12 cellular contexts compared by ENCODE assay signal in the genomic region with DNA sequence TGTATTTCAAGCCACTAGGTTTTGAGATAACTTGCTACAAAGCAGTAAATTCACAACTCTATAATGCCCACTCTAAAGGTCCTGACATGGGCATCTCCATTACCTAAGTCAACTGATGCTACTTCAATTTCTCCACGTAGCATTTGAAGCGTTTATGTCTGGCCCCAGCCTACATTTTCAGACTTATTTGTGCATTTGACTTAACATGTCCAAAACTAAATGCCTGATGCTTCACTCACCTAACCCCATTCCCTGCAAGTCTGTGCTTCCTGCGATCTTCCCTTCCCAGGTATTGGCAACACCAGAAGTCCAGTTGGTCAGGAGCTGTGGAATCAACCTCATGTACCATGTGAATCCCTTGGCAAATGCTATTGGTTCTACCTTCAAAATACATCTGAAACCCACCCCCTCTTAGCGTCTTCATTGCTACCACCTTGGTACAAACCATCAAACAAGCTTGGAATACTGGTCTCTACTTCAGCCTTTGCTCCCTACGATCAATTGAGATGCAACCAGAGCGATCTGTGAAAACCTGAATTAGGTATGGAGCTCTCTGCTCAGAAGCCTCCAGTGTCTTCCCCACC. TPM values are rescaled to one million over a fixed set of nuclear protein-coding genes. Genes with fewer than 3 reads are reported as not detected.
DNase-seq lines count a peak whose midpoint lies in the region; ATAC-seq, FAIRE-seq and TF ChIP-seq lines count a peak whose summit lies in the region.
"Had no signal": no experiment of that assay in that cellular context is flagged by ENCODE, and none has a peak within 500 bp of the region (broad histone marks: within the 10 kb centered on the region; RNA-seq: fewer than 3 reads in every experiment).

No MANE protein-coding gene starts in this region.

- peak overlapping the region; percentile 8 for H3K4me3 Mint-ChIP-seq in endothelial cell (ENCODE audit: unreplicated experiment)

- POLR2A ChIA-PET in HepG2 (lab: Yijun Ruan, JAX) (interaction anchor here (0.5 to 4.2 kb wide), 2 partner anchors 10 to 11 kb away, joined by 3 to 46 read pairs; partner anchors contain the start of gene ZNFX1), Panc1 (lab: Charles Lee) (interaction anchor here (0.7 to 0.9 kb wide), 2 partner anchors 12 to 1079 kb away, joined by 3 to 7 read pairs; no protein-coding TSS in a partner anchor)

- no peak for TF ChIP-seq EP300 in HepG2 (IDR thresholded peaks at IDR 0.05; ENCODE audit: low read depth in 2 of 2, low read length in 2 of 2)
- no peak for TF ChIP-seq EP300 in HepG2 (CRISPR knock-in tag; IDR thresholded peaks at IDR 0.05; ENCODE audit: borderline replicate concordance)

- no peak for DNase-seq in HepG2 (ENCODE audit: low spot score)
- no peak for DNase-seq in right lobe of liver
- DNase-seq in Panc1 (ENCODE audit: low read depth, low spot score), result no peak
- no peak for DNase-seq in endothelial cell (ENCODE audit: low spot score)
- no peak for DNase-seq in NCI-H774 (lab: John Stamatoyannopoulos, UW)
- no peak for DNase-seq in NCI-H524 (lab: John Stamatoyannopoulos, UW)
- no peak for DNase-seq in occipital lobe (lab: John Stamatoyannopoulos, UW)
- DNase-seq: activated gamma-delta T cell treated with Interleukin-2 at 50 U/mL for 16 hours; H7; naive thymus-derived CD8-positive, alpha-beta T cell; spleen had no signal

- H3K27ac ChIP-seq in HepG2 (ENCODE audit: extremely low read length, insufficient read depth, low read length) (peak overlapping the region; percentile 16), right lobe of liver (no peak overlapping the region), Panc1 (ENCODE audit: low read length) (no peak overlapping the region)

- peaks cover 39 to 55% of the 10 kb centered on the region in 2 experiments for H3K36me3 ChIP-seq in HepG2 (replicated peaks in 1 of 2; ENCODE audit: control insufficient read depth in 1 of 2, insufficient read depth in 2 of 2, low read length in 2 of 2)
- H3K36me3 ChIP-seq in right lobe of liver, result peaks cover 4 to 59% (median 39%) of the 10 kb centered on the region in 4 donors
- peaks cover 38% of the 10 kb centered on the region for H3K36me3 ChIP-seq in Panc1 (ENCODE audit: control insufficient read depth, insufficient read depth, low read length)

- peaks cover 6% of the 10 kb centered on the region for H3K27me3 Mint-ChIP-seq in endothelial cell (ENCODE audit: unreplicated experiment)
- H3K27me3 Mint-ChIP-seq: naive thymus-derived CD8-positive, alpha-beta T cell had no signal

- no TSS peak for BruUV-seq in HepG2 (replicated peaks; lab: Mats Ljungman, UMichigan)
- no TSS peak for BruUV-seq in Panc1 (replicated peaks; lab: Mats Ljungman, UMichigan)

- H3K9me3 ChIP-seq in HepG2 (ENCODE audit: low read length) (no peaks in the 10 kb centered on the region), right lobe of liver (peaks cover 0 to 11% (median 0%) of the 10 kb centered on the region in 4 donors), Panc1 (ENCODE audit: control insufficient read depth, insufficient read depth, low read depth, low read length) (no peaks in the 10 kb centered on the region)

- 95% methylated on average over 6 of the region's 6 CpGs for WGBS in HepG2 (ENCODE audit: low lambda C conversion rate)
- WGBS in right lobe of liver (ENCODE audit: insufficient coverage, low coverage, low lambda C conversion rate, missing lambda C conversion rate), result 92% methylated on average over 3 of the region's 6 CpGs

- peaks cover 53% of the 10 kb centered on the region for H4K20me1 ChIP-seq in HepG2 (ENCODE audit: insufficient read depth, low read length)

- ATAC-seq in HepG2, result peak; percentile 7
- ATAC-seq in right lobe of liver, result no peak
- peak; percentile 45 for ATAC-seq in Panc1
- ATAC-seq in HG03469 (IDR thresholded peaks at IDR 0.05; ENCODE audit: unreplicated experiment), result no peak
- ATAC-seq: naive thymus-derived CD8-positive, alpha-beta T cell had no signal

- no peak overlapping the region for H2AFZ ChIP-seq in HepG2 (ENCODE audit: low read length)

- peaks cover 66% of the 10 kb centered on the region for H3K36me3 Mint-ChIP-seq in endothelial cell (ENCODE audit: low read depth, unreplicated experiment)

- TF ChIP-seq POLR2A in HepG2 (IDR thresholded peaks at IDR 0.05; ENCODE audit: insufficient read depth in 1 of 2, low read depth in 2 of 2, low read length in 2 of 2), result peak; percentile 20 to 23; a peak in 2 of 4 replicates
- TF ChIP-seq POLR2A in right lobe of liver (IDR thresholded peaks at IDR 0.05), result no peak

- H3K4me1 ChIP-seq in HepG2 (ENCODE audit: insufficient read depth, low read length) (peaks cover 30% of the 10 kb centered on the region), right lobe of liver (no peaks in the 10 kb centered on the region), Panc1 (ENCODE audit: control insufficient read depth, insufficient read depth, low read length) (peaks cover 34% of the 10 kb centered on the region)

- no peak overlapping the region for H3K4me2 ChIP-seq in HepG2 (ENCODE audit: low read depth, low read length)

- no peak for TF ChIP-seq RAD21 in HepG2 (CRISPR knock-in tag; IDR thresholded peaks at IDR 0.05)

- peaks cover 14% of the 10 kb centered on the region for H3K9me3 Mint-ChIP-seq in endothelial cell (ENCODE audit: unreplicated experiment)

- no peak for FAIRE-seq in HepG2 (lab: Jason Lieb, UNC)

- H3K27ac Mint-ChIP-seq in endothelial cell (ENCODE audit: unreplicated experiment), result no peak overlapping the region

- no peak overlapping the region for H3K4me3 ChIP-seq in HepG2 (replicated peaks in 1 of 3; ENCODE audit: insufficient read depth in 1 of 3, low read depth in 2 of 3, low read length in 3 of 3)
- H3K4me3 ChIP-seq in right lobe of liver, result no peak overlapping the region
- H3K4me3 ChIP-seq in Panc1 (ENCODE audit: low read depth in 2 of 2, low read length in 2 of 2), result no peak overlapping the region
- H3K4me3 ChIP-seq: spleen had no signal

- TF ChIP-seq CTCF in HepG2 (CRISPR knock-in tag; IDR thresholded peaks at IDR 0.05) (no peak), right lobe of liver (IDR thresholded peaks at IDR 0.05) (no peak), Panc1 (IDR thresholded peaks at IDR 0.05) (no peak), endothelial cell (IDR thresholded peaks at IDR 0.05; ENCODE audit: unreplicated experiment) (no peak)

- CTCF ChIA-PET in HepG2 (lab: Yijun Ruan, JAX; ENCODE audit: low intra/inter-chr PET ratio, low total read pairs), result no interaction called here
- CTCF ChIA-PET in Panc1 (lab: Charles Lee), result interaction anchor here (1.1 kb wide), 1 partner anchor 30 kb away, joined by 3 read pairs; no protein-coding TSS in a partner anchor

- H3K79me2 ChIP-seq in HepG2 (ENCODE audit: insufficient read depth, low read length), result peaks cover 26% of the 10 kb centered on the region

- H3K9ac ChIP-seq in HepG2 (ENCODE audit: insufficient read depth, low read depth, low read length), result no peak overlapping the region

- peaks cover 4% of the 10 kb centered on the region for H3K4me1 Mint-ChIP-seq in endothelial cell (ENCODE audit: unreplicated experiment)

- H3K27me3 ChIP-seq in HepG2 (ENCODE audit: control insufficient read depth in 1 of 2, insufficient read depth in 2 of 2, low read length in 2 of 2) (no peaks in the 10 kb centered on the region), right lobe of liver (no peaks in the 10 kb centered on the region), Panc1 (ENCODE audit: control insufficient read depth, insufficient read depth, low read length) (no peaks in the 10 kb centered on the region)
- H3K27me3 ChIP-seq: spleen had no signal

- in situ Hi-C loops in HepG2 (cut with HindIII; ENCODE audit: extremely low pct_ligation_motif_present, low pct_unique_long_range_greater_than_20kb), result no loop called here
- in situ Hi-C loops in Panc1 (cut with HindIII; ENCODE audit: low pct_unique_long_range_greater_than_20kb, low sequenced_read_pairs), result no loop called here

- intact Hi-C loops in HepG2 (cut with micrococcal nuclease; ENCODE audit: unreplicated experiment) (no loop called here), right lobe of liver (cut with DNase I) (no loop called here), Panc1 (cut with micrococcal nuclease; ENCODE audit: unreplicated experiment) (no loop called here)

TF ChIP-seq in HepG2, 621 proteins besides CTCF, POLR2A, EP300 and RAD21 (continues in another document):
- no peak for TF ChIP-seq ZNF569 (CRISPR knock-in tag; IDR thresholded peaks at IDR 0.05; ENCODE audit: borderline replicate concordance)

RNA-seq across cellular contexts. Expression of gene ZNFX1, which starts 12.8 kb away (rescaled TPM):
- total RNA-seq in HepG2 (2016; rRNA removed; fragmentation: Illumina TruSeq; extraction: Trizol) (11.1 and 15.9 TPM in 2 replicates), right lobe of liver (10 to 100 TPM in 5 of 6 experiments, 1 to 10 TPM in 1; 9.3 to 17.5 (median 13.9) TPM), Panc1 (2021; ENCODE audit: unreplicated experiment) (39.4 TPM), endothelial cell (ENCODE audit: unreplicated experiment) (25.0 TPM), occipital lobe (14.0 TPM)
- total RNA-seq in HepG2 (2016; cell fraction: cytosol; rRNA removed; fragmentation: Illumina TruSeq; extraction: Trizol; ENCODE audit: low read depth), result 6.3 and 6.5 TPM in 2 replicates
- total RNA-seq in HepG2 (2016; cell fraction: insoluble cytoplasmic fraction; rRNA removed; fragmentation: Illumina TruSeq; extraction: Trizol), result 11.0 and 12.7 TPM in 2 replicates
- 9.7 and 10.8 TPM in 2 replicates for total RNA-seq in HepG2 (2016; cell fraction: membrane; rRNA removed; fragmentation: Illumina TruSeq; extraction: Trizol)
- 14.7 and 16.0 TPM in 2 replicates for total RNA-seq in HepG2 (2016; cell fraction: nucleus; rRNA removed; fragmentation: Illumina TruSeq; extraction: Trizol)
- polyA plus RNA-seq in HepG2 (2011; rRNA removed), result 2.9 and 3.5 TPM in 2 replicates
- 2.2 and 3.5 TPM in 2 replicates for polyA plus RNA-seq in HepG2 (2011; cell fraction: cytosol; rRNA removed)
- 4.5 and 5.9 TPM in 2 replicates for polyA plus RNA-seq in HepG2 (2011; cell fraction: nucleus; rRNA removed)
- polyA plus RNA-seq in HepG2 (2012), result 5.3 and 8.2 TPM in 2 replicates
- polyA plus RNA-seq in HepG2 (2016; cell fraction: cytosol; fragmentation: Illumina TruSeq; extraction: Trizol; ENCODE audit: low read depth), result 1.1 and 1.4 TPM in 2 replicates
- polyA plus RNA-seq in HepG2 (2016; cell fraction: insoluble cytoplasmic fraction; fragmentation: Illumina TruSeq; extraction: Trizol; ENCODE audit: low read depth), result 5.1 and 6.1 TPM in 2 replicates
- 2.2 TPM in 2 replicates for polyA plus RNA-seq in HepG2 (2016; cell fraction: membrane; fragmentation: Illumina TruSeq; extraction: Trizol; ENCODE audit: low read depth)
- polyA plus RNA-seq in HepG2 (2016; cell fraction: nucleus; fragmentation: Illumina TruSeq; extraction: Trizol; ENCODE audit: insufficient read depth, low read depth), result 16.4 and 18.7 TPM in 2 replicates
- polyA minus RNA-seq in HepG2 (2011; rRNA and poly(A)+ RNA removed; ENCODE audit: low replicate concordance), result 10.7 and 26.2 TPM in 2 replicates
- 5.7 and 8.7 TPM in 2 replicates for polyA minus RNA-seq in HepG2 (2011; cell fraction: cytosol; rRNA and poly(A)+ RNA removed)
- polyA minus RNA-seq in HepG2 (2011; cell fraction: nucleus; rRNA and poly(A)+ RNA removed), result 17.6 and 27.1 TPM in 2 replicates
- 22.5 TPM for polyA plus RNA-seq in Panc1 (2012; ENCODE audit: insufficient read length)

Comparison
In these comparisons a context has a peak if more than half of its experiments do, and no peak if none do; other contexts are left out.
1. ATAC-seq: peak in HepG2 (single experiment) and Panc1 (single experiment); none in right lobe of liver (0 of 4) and HG03469 (single experiment).